Comparison of ENCODE assay signal across 10 cellular contexts in genomic region chr11:56375324-56375723, GRCh38. TPM values are rescaled to one million over a fixed set of nuclear protein-coding genes. Genes with fewer than 3 reads are reported as not detected.
"Had no signal": no experiment of that assay in that cellular context is flagged by ENCODE, and none has a peak within 500 bp of the region (broad histone marks: within the 10 kb centered on the region; RNA-seq: fewer than 3 reads in every experiment).

OR8U1 (plus strand) TSS chr11:56375624; CDS start chr11:56375624, 0 bp downstream.

- H3K27ac Mint-ChIP-seq: IgD-negative memory B cell had no signal

- ATAC-seq: HepG2, K562 had no signal

- H3K27me3 Mint-ChIP-seq: IgD-negative memory B cell had no signal

- H3K36me3 Mint-ChIP-seq: IgD-negative memory B cell had no signal

- H3K27ac ChIP-seq: HL-60 had no signal

- H3K4me3 Mint-ChIP-seq: IgD-negative memory B cell had no signal

- H3K4me1 Mint-ChIP-seq: IgD-negative memory B cell had no signal

- FAIRE-seq: HepG2, HTR-8/SVneo, K562 had no signal

- DNase-seq: IMR-90, KBM-7, KG1 had no signal

- H3K4me3 ChIP-seq: K562 had no signal

RNA-seq across cellular contexts. Expression of gene OR8U1, which starts in this region (rescaled TPM):
- total RNA-seq: HepG2, HT-29, HT1080, IMR-90, K562 had no signal
- polyA plus RNA-seq: HepG2, IgD-negative memory B cell, IMR-90, K562 had no signal
